Comparison of ENCODE assay signal across 19 cellular contexts in the genomic region with DNA sequence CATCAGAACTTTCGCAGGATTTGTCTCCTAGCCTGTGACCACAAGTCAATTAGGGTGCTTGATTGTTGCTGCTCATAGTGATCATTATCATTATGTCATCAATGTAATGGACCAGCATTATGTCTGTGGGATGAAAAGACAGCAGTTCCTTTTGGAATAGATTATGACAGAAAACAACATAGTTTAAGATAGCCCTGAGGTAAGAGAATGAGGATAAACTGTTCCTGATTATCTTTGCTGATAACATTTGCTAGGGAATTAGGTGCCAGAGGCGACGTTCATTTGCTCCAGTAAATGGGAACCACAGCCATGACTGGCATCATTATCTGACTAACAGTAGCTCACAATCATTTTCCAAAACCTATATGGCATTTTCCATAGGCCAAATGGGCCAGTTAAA. TPM values are rescaled to one million over a fixed set of nuclear protein-coding genes. Genes with fewer than 3 reads are reported as not detected.
DNase-seq lines count a peak whose midpoint lies in the region; TF ChIP-seq lines count a peak whose summit lies in the region.
"Had no signal": no experiment of that assay in that cellular context is flagged by ENCODE, and none has a peak within 500 bp of the region (broad histone marks: within the 10 kb centered on the region; RNA-seq: fewer than 3 reads in every experiment).

No MANE protein-coding gene starts in this region.

- H4K91ac ChIP-seq in trophoblast cell (ENCODE audit: low read depth, low read length): no peak overlapping the region

- no TSS peak for BruUV-seq in Calu3 (replicated peaks; lab: Mats Ljungman, UMichigan)

- H3K4me3 Mint-ChIP-seq in Calu3 (ENCODE audit: low read depth, unreplicated experiment): no peak overlapping the region
- H3K4me3 Mint-ChIP-seq: B cell, HFFc6 had no signal

- H3K9ac ChIP-seq in trophoblast cell (ENCODE audit: low read length): no peak overlapping the region

- intact Hi-C loops in Calu3 (cut with micrococcal nuclease; ENCODE audit: unreplicated experiment): no loop called here

- no peaks in the 10 kb centered on the region for H3K36me3 ChIP-seq in trophoblast cell (ENCODE audit: control insufficient read depth in 1 of 2, insufficient read depth in 2 of 2, low read length in 2 of 2)
- H3K36me3 ChIP-seq: HAP-1 had no signal

- no peak overlapping the region for H2BK12ac ChIP-seq in trophoblast cell (ENCODE audit: low read length)

- H3K4me1 Mint-ChIP-seq in Calu3 (ENCODE audit: low read depth, unreplicated experiment): no peaks in the 10 kb centered on the region
- H3K4me1 Mint-ChIP-seq: B cell had no signal

- no peaks in the 10 kb centered on the region for H3K79me1 ChIP-seq in trophoblast cell (ENCODE audit: low read length)

- H3K27ac ChIP-seq in trophoblast cell (ENCODE audit: low read depth, low read length): no peak overlapping the region

- no peak overlapping the region for H3K27ac Mint-ChIP-seq in Calu3 (ENCODE audit: unreplicated experiment)
- H3K27ac Mint-ChIP-seq: B cell, HFFc6 had no signal

- H2AK5ac ChIP-seq in trophoblast cell (ENCODE audit: low read length): no peak overlapping the region

- no peaks in the 10 kb centered on the region for H3K4me1 ChIP-seq in trophoblast cell (ENCODE audit: control insufficient read depth in 1 of 2, insufficient read depth in 2 of 2, low read length in 2 of 2)

- H2BK5ac ChIP-seq in trophoblast cell (ENCODE audit: low read depth, low read length, poor library complexity): no peak overlapping the region

- CTCF ChIA-PET in Calu3 (lab: Charles Lee): no interaction called here

- no peaks in the 10 kb centered on the region for H3K79me2 ChIP-seq in trophoblast cell (ENCODE audit: control insufficient read depth, insufficient read depth, low read length, poor library complexity)

- H3K4me3 ChIP-seq in LNCaP clone FGC (ENCODE audit: low read depth, low read length) (no peak overlapping the region), trophoblast cell (ENCODE audit: low read depth, low read length) (no peak overlapping the region)
- H3K4me3 ChIP-seq: HAP-1 had no signal

- no peak overlapping the region for H3K4ac ChIP-seq in trophoblast cell (ENCODE audit: low read depth, low read length)

- H2BK120ac ChIP-seq in trophoblast cell (ENCODE audit: insufficient read depth, low read length, poor library complexity): no peak overlapping the region

- H3K4me2 ChIP-seq in trophoblast cell (ENCODE audit: low read length): no peak overlapping the region

- no peaks in the 10 kb centered on the region for H3K9me3 ChIP-seq in trophoblast cell (ENCODE audit: insufficient read depth, low read depth, low read length)
- H3K9me3 ChIP-seq: HAP-1 had no signal

- no peaks in the 10 kb centered on the region for H3K36me3 Mint-ChIP-seq in Calu3 (ENCODE audit: insufficient read depth, unreplicated experiment)

- no peak overlapping the region for H2AFZ ChIP-seq in trophoblast cell (ENCODE audit: insufficient read depth, low read length, poor library complexity)

- no peak overlapping the region for H3K14ac ChIP-seq in trophoblast cell (ENCODE audit: low read length)

- no CpG with 5 or more reads among the region's 3 CpGs for WGBS in trophoblast cell (ENCODE audit: extremely low coverage, insufficient coverage, insufficient read length)

- no peaks in the 10 kb centered on the region for H3K27me3 Mint-ChIP-seq in Calu3 (ENCODE audit: unreplicated experiment)
- H3K27me3 Mint-ChIP-seq: B cell had no signal

- no peaks in the 10 kb centered on the region for H3K9me3 Mint-ChIP-seq in Calu3 (ENCODE audit: low read depth, unreplicated experiment)
- H3K9me3 Mint-ChIP-seq: HFFc6 had no signal

- H3K27me3 ChIP-seq in trophoblast cell (ENCODE audit: insufficient read depth, low read length): no peaks in the 10 kb centered on the region

- H4K12ac ChIP-seq in trophoblast cell (ENCODE audit: low read depth, low read length): no peak overlapping the region

- H3K23ac ChIP-seq in trophoblast cell (ENCODE audit: low read length): no peak overlapping the region

- H4K8ac ChIP-seq in trophoblast cell (ENCODE audit: low read depth, low read length): no peak overlapping the region

- H3K18ac ChIP-seq in trophoblast cell (ENCODE audit: low read length): no peak overlapping the region

- DNase-seq in LNCaP clone FGC (ENCODE audit: low read depth): peak; percentile 34
- DNase-seq in amniotic epithelial cell (ENCODE audit: low read depth): peak; percentile 25
- peak; percentile 46 to 79 for DNase-seq in trophoblast cell
- no peak for DNase-seq in DMS53 treated with DMSO at 0.1 percent for 48 hours (lab: John Stamatoyannopoulos, UW; ENCODE audit: unreplicated experiment)
- no peak for DNase-seq in ureter (ENCODE audit: low spot score)
- no peak for DNase-seq in NCI-H1417 treated with DMSO at 0.1 percent for 48 hours (lab: John Stamatoyannopoulos, UW)
- DNase-seq in Calu3: no peak
- DNase-seq: DMS153, GOT3, KG1, NCI-H1048, NCI-H1436, NCI-H1930, NCI-H2107, NCI-H524, NCI-H748 treated with DMSO at 0.1 percent for 48 hours had no signal

- TF ChIP-seq CTCF in LNCaP clone FGC (IDR thresholded peaks at IDR 0.05; ENCODE audit: control insufficient read depth, extremely low read depth, insufficient read depth) (no peak), Calu3 (IDR thresholded peaks at IDR 0.05; ENCODE audit: unreplicated experiment) (no peak)

RNA-seq across cellular contexts. Expression of gene THOC2, which starts 12.7 kb away (rescaled TPM):
- 56.1 and 57.1 TPM in 2 replicates for polyA plus RNA-seq in trophoblast cell (2013)
- total RNA-seq in ureter (108 TPM), Calu3 (2022) (107 and 112 TPM in 2 replicates)

Comparison
In these comparisons a context has a peak if more than half of its experiments do, and no peak if none do; other contexts are left out.
1. DNase-seq: peak in LNCaP clone FGC (single experiment), amniotic epithelial cell (single experiment) and trophoblast cell (2 of 2); none in DMS53 treated with DMSO at 0.1 percent for 48 hours (single experiment), ureter (single experiment), NCI-H1417 treated with DMSO at 0.1 percent for 48 hours (single experiment) and Calu3 (single experiment).